22 cellular contexts compared by ENCODE assay signal in the genomic region with DNA sequence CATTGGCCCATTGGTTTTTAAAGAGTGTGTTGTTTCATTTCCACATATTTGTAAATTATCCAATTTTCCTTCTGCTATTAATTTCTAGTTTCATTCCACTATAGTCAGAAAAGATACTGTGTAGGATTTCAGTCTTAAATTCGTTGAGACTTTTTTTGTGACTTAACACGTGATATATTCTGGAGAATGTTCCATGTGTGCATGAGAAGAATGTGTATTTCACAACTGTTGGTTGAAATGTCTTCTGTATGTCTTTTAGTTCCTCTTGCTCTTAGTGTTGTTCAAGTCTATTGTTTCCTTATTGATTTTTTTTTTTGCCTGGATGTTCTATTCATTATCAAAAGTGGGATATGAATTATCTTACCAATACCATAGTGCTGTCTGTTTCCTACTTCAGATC.
"Had no signal": no experiment of that assay in that cellular context is flagged by ENCODE, and none has a peak within 500 bp of the region (broad histone marks: within the 10 kb centered on the region; RNA-seq: fewer than 3 reads in every experiment).

No MANE protein-coding gene starts in this region.

- DNase-seq: activated B cell treated with CpG ODN at 0.5 μM for 24 hours; activated CD4-positive, alpha-beta T cell treated with anti-CD3 and anti-CD28 coated beads for 36 hours; activated CD4-positive, alpha-beta T cell treated with anti-CD3 and anti-CD28 coated beads, Interleukin-2, amount 50 U/mL, for 4 hours; activated CD8-positive, alpha-beta memory T cell treated with anti-CD3 and anti-CD28 coated beads for 24 hours; activated CD8-positive, alpha-beta memory T cell treated with anti-CD3 and anti-CD28 coated beads, Interleukin-2, amount 50 U/mL, for 4 hours; activated naive CD4-positive, alpha-beta T cell; activated T-cell treated with anti-CD3 and anti-CD28 coated beads, Interleukin-2, amount 50 U/mL, for 24 hours; adrenal gland; cortex of kidney; gastrocnemius medialis; hippocampal formation; midbrain; psoas muscle; stimulated activated CD4-positive, alpha-beta T cell treated with anti-CD3 and anti-CD28 coated beads, Interleukin-4, amount 100 ng/mL, for 24 hours; stimulated activated naive CD8-positive, alpha-beta T cell treated with anti-CD3 and anti-CD28 coated beads, Interleukin-15, Interleukin-2, amounts not matched to agents 100 U/mL and 50 U/mL, for 24 hours; T1000; upper lobe of left lung had no signal

- H3K4me1 ChIP-seq: adrenal gland, breast epithelium, gastrocnemius medialis, psoas muscle, right atrium auricular region, upper lobe of left lung had no signal

- H3K27ac ChIP-seq: adrenal gland, breast epithelium, gastrocnemius medialis, psoas muscle, right atrium auricular region, upper lobe of left lung had no signal

- H3K4me3 ChIP-seq: adrenal gland, breast epithelium, gastrocnemius medialis, psoas muscle, right atrium auricular region, upper lobe of left lung had no signal

- H3K36me3 ChIP-seq: adrenal gland, breast epithelium, gastrocnemius medialis, right atrium auricular region, upper lobe of left lung had no signal

- ATAC-seq: activated CD4-positive, alpha-beta T cell treated with anti-CD3 and anti-CD28 coated beads for 36 hours; gastrocnemius medialis; natural killer cell treated with Interleukin-12 subunit alpha and Interleukin-12 subunit beta and Interleukin-15 and Interleukin-18, amount 100 ng/mL, for 72 hours; psoas muscle; stimulated activated naive CD8-positive, alpha-beta T cell treated with anti-CD3 and anti-CD28 coated beads, Interleukin-15, Interleukin-2, amounts not matched to agents 100 U/mL and 50 U/mL, for 24 hours had no signal

- H3K9me3 ChIP-seq: adrenal gland, gastrocnemius medialis, psoas muscle, upper lobe of left lung had no signal

- FAIRE-seq: endometrium, islet of Langerhans had no signal

- H3K27me3 ChIP-seq: adrenal gland, right atrium auricular region, upper lobe of left lung had no signal
